ENCODE assay signal across 8 cellular contexts in genomic region chr16:67833035-67833417, GRCh38. TPM values are rescaled to one million over a fixed set of nuclear protein-coding genes. Genes with fewer than 3 reads are reported as not detected.
DNase-seq lines count a peak whose midpoint lies in the region; ATAC-seq lines count a peak whose summit lies in the region.

No MANE protein-coding gene starts in this region.

- H3K4me1 ChIP-seq in iPS-15b (ENCODE audit: control insufficient read depth, insufficient read depth, low read length), result peaks cover 3% of the 10 kb centered on the region

- peak overlapping the region; percentile 68 for H3K9ac ChIP-seq in iPS-15b (ENCODE audit: low read depth, low read length)

- H3K36me3 ChIP-seq in iPS-15b (ENCODE audit: control insufficient read depth, insufficient read depth, low read length), result peaks cover 35% of the 10 kb centered on the region

- no peaks in the 10 kb centered on the region for H3K9me3 Mint-ChIP-seq in activated naive CD8-positive, alpha-beta T cell treated with anti-CD3 and anti-CD28 coated beads, Interleukin-2, amount 50 U/mL, for 24 hours
- no peaks in the 10 kb centered on the region for H3K9me3 Mint-ChIP-seq in stimulated activated effector memory CD8-positive, alpha-beta T cell treated with anti-CD3 and anti-CD28 coated beads, Interleukin-12 subunit alpha, Interleukin-12 subunit beta, amount 100 ng/mL, for 72 hours

- peak overlapping the region; percentile 55 for H3K27ac Mint-ChIP-seq in activated naive CD8-positive, alpha-beta T cell treated with anti-CD3 and anti-CD28 coated beads, Interleukin-2, amount 50 U/mL, for 24 hours
- H3K27ac Mint-ChIP-seq in stimulated activated effector memory CD8-positive, alpha-beta T cell treated with anti-CD3 and anti-CD28 coated beads, Interleukin-12 subunit alpha, Interleukin-12 subunit beta, amount 100 ng/mL, for 72 hours, result peak overlapping the region; percentile 95

- ATAC-seq in activated naive CD8-positive, alpha-beta T cell treated with anti-CD3 and anti-CD28 coated beads, Interleukin-2, amount 50 U/mL, for 24 hours, result no peak
- ATAC-seq in stimulated activated effector memory CD8-positive, alpha-beta T cell treated with anti-CD3 and anti-CD28 coated beads, Interleukin-12 subunit alpha, Interleukin-12 subunit beta, amount 100 ng/mL, for 72 hours, result no peak

- H3K4me1 Mint-ChIP-seq in activated naive CD8-positive, alpha-beta T cell treated with anti-CD3 and anti-CD28 coated beads, Interleukin-2, amount 50 U/mL, for 24 hours, result peaks cover 14% of the 10 kb centered on the region
- H3K4me1 Mint-ChIP-seq in stimulated activated effector memory CD8-positive, alpha-beta T cell treated with anti-CD3 and anti-CD28 coated beads, Interleukin-12 subunit alpha, Interleukin-12 subunit beta, amount 100 ng/mL, for 72 hours, result peaks cover 21% of the 10 kb centered on the region

- H3K27me3 Mint-ChIP-seq in activated naive CD8-positive, alpha-beta T cell treated with anti-CD3 and anti-CD28 coated beads, Interleukin-2, amount 50 U/mL, for 24 hours, result no peaks in the 10 kb centered on the region

- DNase-seq in A172 (ENCODE audit: low spot score) (peak; percentile 41), HK-2 (ENCODE audit: unreplicated experiment) (peak; percentile 52), NCI-H2029 treated with DMSO at 0.1 percent for 48 hours (lab: John Stamatoyannopoulos, UW) (no peak), DMS79 (lab: John Stamatoyannopoulos, UW) (no peak)
- no peak for DNase-seq in activated naive CD8-positive, alpha-beta T cell treated with anti-CD3 and anti-CD28 coated beads, Interleukin-2, amount 50 U/mL, for 24 hours
- peak in 1 of 2 donors; percentile 58 for DNase-seq in stimulated activated effector memory CD8-positive, alpha-beta T cell treated with anti-CD3 and anti-CD28 coated beads, Interleukin-12 subunit alpha, Interleukin-12 subunit beta, amount 100 ng/mL, for 72 hours (ENCODE audit: low spot score in 2 of 2)
- no peak for DNase-seq in effector CD4-positive, alpha-beta T cell

- peak overlapping the region; percentile 88 for H3K4me3 ChIP-seq in iPS-15b (ENCODE audit: low read depth, low read length)

- no peaks in the 10 kb centered on the region for H3K9me3 ChIP-seq in iPS-15b (ENCODE audit: control insufficient read depth, insufficient read depth, low read length)

- H3K36me3 Mint-ChIP-seq in activated naive CD8-positive, alpha-beta T cell treated with anti-CD3 and anti-CD28 coated beads, Interleukin-2, amount 50 U/mL, for 24 hours (ENCODE audit: low read depth), result peaks cover 1% of the 10 kb centered on the region
- peaks cover 11% of the 10 kb centered on the region for H3K36me3 Mint-ChIP-seq in stimulated activated effector memory CD8-positive, alpha-beta T cell treated with anti-CD3 and anti-CD28 coated beads, Interleukin-12 subunit alpha, Interleukin-12 subunit beta, amount 100 ng/mL, for 72 hours

- H3K4me3 Mint-ChIP-seq in activated naive CD8-positive, alpha-beta T cell treated with anti-CD3 and anti-CD28 coated beads, Interleukin-2, amount 50 U/mL, for 24 hours, result peak overlapping the region; percentile 87
- H3K4me3 Mint-ChIP-seq in stimulated activated effector memory CD8-positive, alpha-beta T cell treated with anti-CD3 and anti-CD28 coated beads, Interleukin-12 subunit alpha, Interleukin-12 subunit beta, amount 100 ng/mL, for 72 hours, result peak overlapping the region; percentile 89

- no peaks in the 10 kb centered on the region for H3K27me3 ChIP-seq in iPS-15b (ENCODE audit: control insufficient read depth, insufficient read depth, low read length)

RNA-seq across cellular contexts. Expression of gene THAP11, which starts 9.1 kb away (rescaled TPM):
- total RNA-seq in A172 (2014; rRNA removed; shearing (Covaris generic)), result 21.4 and 21.6 TPM in 2 replicates

RNA-seq across cellular contexts. Expression of gene NUTF2, which starts 13.7 kb away (rescaled TPM):
- total RNA-seq in A172 (2014; rRNA removed; shearing (Covaris generic)), result 68.5 and 72.4 TPM in 2 replicates

RNA-seq across cellular contexts. Expression of gene CENPT, which starts 14.5 kb away (rescaled TPM):
- total RNA-seq in A172 (2014; rRNA removed; shearing (Covaris generic)), result 25.5 and 27.9 TPM in 2 replicates

RNA-seq across cellular contexts. Expression of gene TSNAXIP1, which starts 26.3 kb away (rescaled TPM):
- total RNA-seq in A172 (2014; rRNA removed; shearing (Covaris generic)), result 0.05 and 0.55 TPM in 2 replicates

RNA-seq across cellular contexts. Expression of gene RANBP10, which starts 26.7 kb away (rescaled TPM):
- 3.7 and 8.8 TPM in 2 replicates for total RNA-seq in A172 (2014; rRNA removed; shearing (Covaris generic))

Comparison
In these comparisons a context has a peak if more than half of its experiments do, and no peak if none do; other contexts are left out.
1. DNase-seq: peak in A172 (single experiment) and HK-2 (single experiment); none in activated naive CD8-positive, alpha-beta T cell treated with anti-CD3 and anti-CD28 coated beads, Interleukin-2, amount 50 U/mL, for 24 hours (single experiment), effector CD4-positive, alpha-beta T cell (single experiment), NCI-H2029 treated with DMSO at 0.1 percent for 48 hours (single experiment) and DMS79 (single experiment).